ENCODE assay signal across 7 cellular contexts in the genomic region with DNA sequence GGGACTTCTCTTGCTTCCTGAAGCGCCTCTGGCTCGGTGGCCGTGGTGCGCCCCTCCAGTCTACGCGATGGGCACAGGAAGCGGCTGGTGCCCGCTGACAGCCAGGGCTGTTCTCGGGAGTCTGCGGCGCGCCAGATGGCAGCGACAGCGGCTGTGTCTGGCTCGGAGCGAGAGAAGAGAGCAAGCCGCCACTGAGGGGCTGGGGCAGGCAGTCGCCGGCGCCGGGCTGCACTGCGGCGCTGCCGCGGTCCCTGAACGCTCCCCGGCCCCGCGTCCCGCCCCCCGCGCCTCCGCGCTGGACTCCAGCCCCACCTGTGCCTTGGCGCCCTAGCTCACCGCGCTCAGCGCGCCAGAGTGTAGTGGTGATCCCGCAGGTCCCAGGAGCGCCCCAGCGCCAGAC.
DNase-seq lines count a peak whose midpoint lies in the region; ATAC-seq and TF ChIP-seq lines count a peak whose summit lies in the region.
"Not testable (repeated sequence)": the region's sequence is repeated elsewhere in the genome, so short reads cannot be mapped to it uniquely, and the experiment has no call there.

No MANE protein-coding gene starts in this region.

- H3K27me3 Mint-ChIP-seq in GM23338 (ENCODE audit: insufficient read depth, low read depth, poor library complexity); progenitor cell of endocrine pancreas: not testable (repeated sequence)

- intact Hi-C loops in left ventricle myocardium superior (cut with micrococcal nuclease) = not testable (repeated sequence)

- DNase-seq in AG08396 (ENCODE audit: low spot score) (peak; percentile 0), GM23338 (ENCODE audit: low spot score) (peak; percentile 25), left ventricle myocardium superior (peak; percentile 19), iPS-NIHi11 (ENCODE audit: low spot score) (peak; percentile 4), progenitor cell of endocrine pancreas (ENCODE audit: low spot score, unreplicated experiment) (peak; percentile 8)
- not testable (repeated sequence) for DNase-seq in NT2/D1 (ENCODE audit: low read depth, low spot score)

- not testable (repeated sequence) for TF ChIP-seq CTCF in GM23338 (conservative IDR thresholded peaks at IDR 0.05; ENCODE audit: low read depth in 2 of 2); progenitor cell of endocrine pancreas (IDR thresholded peaks at IDR 0.05; ENCODE audit: unreplicated experiment)

- not testable (repeated sequence) for H3K9ac ChIP-seq in NT2/D1 (ENCODE audit: insufficient read length, low read depth)

- H3K9me3 Mint-ChIP-seq in GM23338; progenitor cell of endocrine pancreas (ENCODE audit: low read depth): not testable (repeated sequence)

- peaks cover 20% of the 10 kb centered on the region for H3K27me3 ChIP-seq in GM23338 (ENCODE audit: insufficient read depth)
- H3K27me3 ChIP-seq in NT2/D1 (ENCODE audit: insufficient read depth, insufficient read length); ectodermal cell (ENCODE audit: control insufficient read depth, insufficient read depth, low read length, poor library complexity, severe bottlenecking): not testable (repeated sequence)

- not testable (repeated sequence) for H3K36me3 ChIP-seq in GM23338 (ENCODE audit: insufficient read depth); NT2/D1 (ENCODE audit: insufficient read depth, insufficient read length, low read length); ectodermal cell (ENCODE audit: control insufficient read depth, insufficient read depth, low read length)

- H3K4me3 ChIP-seq in GM23338 (peak overlapping the region; percentile 43; the same call in 1 of the 2 replicates), NT2/D1 (ENCODE audit: insufficient read length, low read depth) (peak overlapping the region; percentile 15), ectodermal cell (ENCODE audit: insufficient read depth, low read depth, low read length) (peak overlapping the region; percentile 13)

- not testable (repeated sequence) for H2AFZ ChIP-seq in GM23338

- H3K9me3 ChIP-seq in NT2/D1 (ENCODE audit: insufficient read depth, low read length); ectodermal cell (ENCODE audit: control insufficient read depth, low read length): not testable (repeated sequence)

- H3K27ac ChIP-seq in GM23338 (ENCODE audit: low read depth); ectodermal cell (ENCODE audit: insufficient read depth, low read depth, low read length, poor library complexity, severe bottlenecking): not testable (repeated sequence)

- peak overlapping the region; percentile 58; the same call in 2 of the 3 replicates for H3K4me3 Mint-ChIP-seq in GM23338
- H3K4me3 Mint-ChIP-seq in progenitor cell of endocrine pancreas (ENCODE audit: low read depth) = not testable (repeated sequence)

- H3F3A ChIP-seq in GM23338 (replicated peaks; ENCODE audit: low read depth) = not testable (repeated sequence)

- not testable (repeated sequence) for H3K79me2 ChIP-seq in GM23338 (replicated peaks; ENCODE audit: insufficient read depth)

- not testable (repeated sequence) for ATAC-seq in GM23338, left ventricle myocardium superior

- not testable (repeated sequence) for H3K4me1 ChIP-seq in GM23338 (ENCODE audit: insufficient read depth); NT2/D1 (ENCODE audit: insufficient read depth, insufficient read length); ectodermal cell (ENCODE audit: control insufficient read depth, insufficient read depth, low read length)

- H3K9me2 ChIP-seq in GM23338 (ENCODE audit: insufficient read depth) = not testable (repeated sequence)

- H3K27ac Mint-ChIP-seq in GM23338, progenitor cell of endocrine pancreas: not testable (repeated sequence)

- not testable (repeated sequence) for H3K4me1 Mint-ChIP-seq in GM23338; progenitor cell of endocrine pancreas (ENCODE audit: low read depth)

- 0 out of 2 replicates have a peak overlapping the region, but pooled peaks have one; percentile 57 for H3K4me2 ChIP-seq in GM23338

- not testable (repeated sequence) for H3K36me3 Mint-ChIP-seq in GM23338 (ENCODE audit: low read depth); progenitor cell of endocrine pancreas (ENCODE audit: insufficient read depth)

- WGBS in ectodermal cell, 2 experiments = 7 to 8% methylated on average over 21 to 24 of the region's 42 CpGs

- not testable (repeated sequence) for H4K20me1 ChIP-seq in GM23338 (replicated peaks; ENCODE audit: insufficient read depth)
